8 cellular contexts compared by ENCODE assay signal in genomic region chr17:45148183-45149036, GRCh38. TPM values are rescaled to one million over a fixed set of nuclear protein-coding genes. Genes with fewer than 3 reads are reported as not detected.
DNase-seq lines count a peak whose midpoint lies in the region; ATAC-seq and TF ChIP-seq lines count a peak whose summit lies in the region.

HEXIM1 (plus strand) TSS chr17:45148475; CDS start chr17:45149191, 716 bp downstream.

- peak; percentile 99 for TF ChIP-seq POLR2A in esophagus muscularis mucosa (IDR thresholded peaks at IDR 0.05; ENCODE audit: low read depth)

- under 1% methylated on average over 58 of the region's 58 CpGs for WGBS in esophagus muscularis mucosa

- DNase-seq in DMS79 (lab: John Stamatoyannopoulos, UW) = peak; percentile 99
- peak; percentile 100 for DNase-seq in Karpas-422
- peak; percentile 99 for DNase-seq in RKO (ENCODE audit: low spot score)
- DNase-seq in activated T-helper 1 cell treated with Interleukin-2 at 50 U/mL for 16 hours (ENCODE audit: low read depth) = peak; percentile 99
- DNase-seq in esophagus muscularis mucosa (ENCODE audit: extremely low spot score) = peak; percentile 100
- peak; percentile 99 for DNase-seq in stimulated activated CD8-positive, alpha-beta memory T cell treated with anti-CD3 and anti-CD28 coated beads, Interleukin-7, amount 100 ng/mL, for 4 hours (ENCODE audit: low read depth in 2 of 2)

- H2AFZ ChIP-seq in Karpas-422 (ENCODE audit: low read length) = peak within 1 kb of the TSS; percentile 73

- H3K4me3 ChIP-seq in Karpas-422 (ENCODE audit: low read length) (peak within 1 kb of the TSS; percentile 75), esophagus muscularis mucosa (peak within 1 kb of the TSS; percentile 68 to 83 (median 75)), muscle layer of duodenum (ENCODE audit: low read depth in 1 of 2, low read length in 2 of 2) (peak within 1 kb of the TSS; percentile 83 to 93)

- H4K20me1 ChIP-seq in Karpas-422 (ENCODE audit: insufficient read depth, low read depth, low read length) = peaks cover 28% of the 10 kb centered on the region; the same call in 1 of the 2 replicates

- no peaks in the 10 kb centered on the region for H3K9me3 ChIP-seq in Karpas-422 (ENCODE audit: low read length)
- H3K9me3 ChIP-seq in esophagus muscularis mucosa = no peaks in the 10 kb centered on the region
- H3K9me3 ChIP-seq in muscle layer of duodenum (ENCODE audit: control insufficient read depth in 1 of 2, low read length in 2 of 2) = no peaks in the 10 kb centered on the region

- H3K4me1 ChIP-seq in Karpas-422 (ENCODE audit: low read length) (peaks cover 42% of the 10 kb centered on the region), esophagus muscularis mucosa (peaks cover 49 to 70% (median 66%) of the 10 kb centered on the region in 4 donors), muscle layer of duodenum (ENCODE audit: control insufficient read depth in 1 of 2, insufficient read depth in 2 of 2, low read length in 2 of 2) (peaks cover 15 to 44% of the 10 kb centered on the region in 2 donors)

- no peak for TF ChIP-seq EP300 in esophagus muscularis mucosa (IDR thresholded peaks at IDR 0.05)

- intact Hi-C loops in esophagus muscularis mucosa (cut with DNase I) = no loop called here

- peak in 1 of 3 experiments; percentile 21 for TF ChIP-seq CTCF in esophagus muscularis mucosa (IDR thresholded peaks at IDR 0.05)

- peak; percentile 65 for ATAC-seq in GM21825 (IDR thresholded peaks at IDR 0.05; ENCODE audit: unreplicated experiment)

- H3K27ac ChIP-seq in Karpas-422 (ENCODE audit: low read length) (peak within 1 kb of the TSS; percentile 93), esophagus muscularis mucosa (replicated peaks in 1 of 4) (peak within 1 kb of the TSS; percentile 96 to 100 (median 98)), muscle layer of duodenum (ENCODE audit: low read length) (peak within 1 kb of the TSS; percentile 100)

- H3K9me2 ChIP-seq in Karpas-422 (replicated peaks; ENCODE audit: insufficient read depth, low read length) = no peaks in the 10 kb centered on the region

- H3K4me2 ChIP-seq in Karpas-422 (ENCODE audit: low read depth, low read length, poor library complexity, severe bottlenecking) = peak within 1 kb of the TSS; percentile 92

- no peaks in the 10 kb centered on the region for H3K36me3 ChIP-seq in Karpas-422 (ENCODE audit: insufficient read depth, low read length)
- no peaks in the 10 kb centered on the region for H3K36me3 ChIP-seq in esophagus muscularis mucosa
- H3K36me3 ChIP-seq in muscle layer of duodenum (ENCODE audit: control insufficient read depth in 1 of 2, insufficient read depth in 2 of 2, low read length in 2 of 2) = peaks cover 0 to 4% of the 10 kb centered on the region in 2 donors

- H3K9ac ChIP-seq in Karpas-422 (ENCODE audit: low read length) = peak within 1 kb of the TSS; percentile 81

- H3K79me2 ChIP-seq in Karpas-422 (ENCODE audit: low read length) = no peaks in the 10 kb centered on the region

- H3K27me3 ChIP-seq in Karpas-422 (ENCODE audit: low read length) = no peaks in the 10 kb centered on the region
- no peaks in the 10 kb centered on the region for H3K27me3 ChIP-seq in esophagus muscularis mucosa
- H3K27me3 ChIP-seq in muscle layer of duodenum (ENCODE audit: low read depth, low read length) = no peaks in the 10 kb centered on the region

RNA-seq across cellular contexts. Expression of gene HEXIM1, which starts in this region (rescaled TPM):
- total RNA-seq in Karpas-422 (2014; rRNA removed; shearing (Covaris generic); ENCODE audit: low replicate concordance) = 3.5 and 3.7 TPM in 2 replicates
- 10 to 100 TPM; 32.1 to 58.2 (median 45.3) TPM for total RNA-seq in esophagus muscularis mucosa

Comparison
In these comparisons a context has a peak if more than half of its experiments do, and no peak if none do; other contexts are left out.
1. Peak in every context shown above with its lines: DNase-seq, ATAC-seq, H3K4me3 ChIP-seq and H3K27ac ChIP-seq.